15 cellular contexts compared by ENCODE assay signal in the genomic region with DNA sequence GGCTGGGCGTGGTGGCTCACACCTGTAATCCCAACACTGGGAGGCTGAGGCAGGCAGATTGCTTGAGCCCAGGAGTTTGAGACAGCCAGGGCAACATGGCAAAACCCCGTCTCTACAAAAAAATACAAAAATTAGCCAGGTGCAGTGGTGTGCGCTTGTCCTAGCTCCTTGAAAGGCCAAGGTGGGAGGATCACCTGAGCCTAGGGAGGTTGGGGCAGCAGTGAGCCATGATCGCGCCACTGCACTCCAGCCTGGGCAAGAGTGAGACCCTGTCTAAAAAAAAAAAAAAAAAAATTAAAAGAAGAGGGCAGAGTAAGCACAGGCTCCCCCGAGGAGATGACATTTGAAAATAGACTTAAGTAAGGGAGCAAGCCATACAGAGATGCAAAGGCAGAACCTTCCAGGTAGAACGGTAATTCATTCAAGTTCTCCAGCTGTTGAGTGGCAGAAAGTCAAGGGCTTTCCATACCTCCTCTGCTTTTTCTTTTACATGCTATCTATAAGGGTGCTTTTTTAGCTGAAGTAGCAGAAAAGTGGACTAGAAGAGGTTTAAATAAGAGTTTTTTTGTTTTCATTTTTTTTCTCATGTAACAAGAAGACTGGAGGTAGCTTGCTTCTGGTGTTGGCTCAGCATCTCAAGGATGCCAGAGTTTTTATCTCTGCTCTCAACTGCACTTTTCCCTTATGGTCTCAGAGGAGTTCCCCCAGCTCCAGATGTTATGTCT. TPM values are rescaled to one million over a fixed set of nuclear protein-coding genes. Genes with fewer than 3 reads are reported as not detected.
A peak's percentile ranks its signal among the peaks of the same experiment; 100 is the strongest.
DNase-seq lines count a peak whose midpoint lies in the region; ATAC-seq and TF ChIP-seq lines count a peak whose summit lies in the region.
"Had no signal": no experiment of that assay in that cellular context is flagged by ENCODE, and none has a peak within 500 bp of the region (broad histone marks: within the 10 kb centered on the region; RNA-seq: fewer than 3 reads in every experiment).

No MANE protein-coding gene starts in this region.

- intact Hi-C loops in adrenal gland (cut with DNase I) (no loop called here), spleen (cut with DNase I; ENCODE audit: low total_unique reads) (no loop called here)

- peaks cover 2% of the 10 kb centered on the region for H3K36me3 ChIP-seq in CD4-positive, CD25-positive, alpha-beta regulatory T cell (ENCODE audit: control insufficient read depth, insufficient read depth, low read length)
- H3K36me3 ChIP-seq in adrenal gland (replicated peaks in 1 of 2) (no peaks in the 10 kb centered on the region), right atrium auricular region (no peaks in the 10 kb centered on the region), spleen (peaks cover 0 to 34% (median 0%) of the 10 kb centered on the region in 6 donors)
- H3K36me3 ChIP-seq: neural progenitor cell had no signal

- TF ChIP-seq CTCF in adrenal gland (IDR thresholded peaks at IDR 0.05), result no peak
- TF ChIP-seq CTCF in right atrium auricular region (IDR thresholded peaks at IDR 0.05), result no peak
- TF ChIP-seq CTCF in spleen (IDR thresholded peaks at IDR 0.05 in 8 of 11, conservative IDR thresholded peaks at IDR 0.05 in 3 of 11), result no peak

- no peaks in the 10 kb centered on the region for H3K27me3 Mint-ChIP-seq in CD4-positive, CD25-positive, alpha-beta regulatory T cell
- H3K27me3 Mint-ChIP-seq: activated CD4-positive, alpha-beta T cell treated with anti-CD3 and anti-CD28 coated beads for 36 hours had no signal

- H3K4me1 ChIP-seq in CD4-positive, CD25-positive, alpha-beta regulatory T cell (ENCODE audit: control insufficient read depth, insufficient read depth, low read length, poor library complexity, severe bottlenecking), result no peaks in the 10 kb centered on the region
- H3K4me1 ChIP-seq in adrenal gland (replicated peaks in 1 of 2) (peaks cover 74 to 93% of the 10 kb centered on the region in 2 donors), right atrium auricular region (peaks cover 0 to 62% of the 10 kb centered on the region in 2 donors), spleen (peaks cover 36 to 100% (median 72%) of the 10 kb centered on the region in 6 donors)

- TF ChIP-seq POLR2A in adrenal gland (IDR thresholded peaks at IDR 0.05) (no peak), spleen (IDR thresholded peaks at IDR 0.05) (no peak)

- ATAC-seq in CD4-positive, CD25-positive, alpha-beta regulatory T cell (ENCODE audit: low read depth in 2 of 2), result no peak
- ATAC-seq in HG03342 (IDR thresholded peaks at IDR 0.05; ENCODE audit: unreplicated experiment) (no peak), HG03196 (IDR thresholded peaks at IDR 0.05; ENCODE audit: unreplicated experiment) (no peak)

- H3K4me1 Mint-ChIP-seq in CD4-positive, CD25-positive, alpha-beta regulatory T cell, result peaks cover 0 to 20% (median 9%) of the 10 kb centered on the region in 4 donors

- no peak overlapping the region for H3K4me3 ChIP-seq in CD4-positive, CD25-positive, alpha-beta regulatory T cell (ENCODE audit: low read depth, low read length)
- H3K4me3 ChIP-seq in adrenal gland (no peak overlapping the region), right atrium auricular region (no peak overlapping the region), spleen (no peak overlapping the region)
- H3K4me3 ChIP-seq: neural progenitor cell had no signal

- H3K4me3 Mint-ChIP-seq in CD4-positive, CD25-positive, alpha-beta regulatory T cell, result no peak overlapping the region
- H3K4me3 Mint-ChIP-seq: activated CD4-positive, alpha-beta T cell treated with anti-CD3 and anti-CD28 coated beads for 36 hours; neural progenitor cell had no signal

- no peaks in the 10 kb centered on the region for H3K27me3 ChIP-seq in CD4-positive, CD25-positive, alpha-beta regulatory T cell (ENCODE audit: control insufficient read depth, insufficient read depth, low read length)
- H3K27me3 ChIP-seq in adrenal gland (no peaks in the 10 kb centered on the region), right atrium auricular region (no peaks in the 10 kb centered on the region), spleen (replicated peaks in 1 of 7) (no peaks in the 10 kb centered on the region)
- H3K27me3 ChIP-seq: neural progenitor cell had no signal

- H3K9me3 Mint-ChIP-seq in CD4-positive, CD25-positive, alpha-beta regulatory T cell, result no peaks in the 10 kb centered on the region
- H3K9me3 Mint-ChIP-seq: neural progenitor cell had no signal

- no peak overlapping the region for H3K27ac ChIP-seq in CD4-positive, CD25-positive, alpha-beta regulatory T cell (ENCODE audit: insufficient read depth, low read length, poor library complexity, severe bottlenecking)
- H3K27ac ChIP-seq in adrenal gland (peak overlapping the region; percentile 4 to 99 (median 91)), right atrium auricular region (peak overlapping the region; percentile 86 to 96), spleen (peak overlapping the region in 4 of 8 donors; percentile 3 to 94 (median 82))
- H3K27ac ChIP-seq: neural progenitor cell had no signal

- H3K36me3 Mint-ChIP-seq in CD4-positive, CD25-positive, alpha-beta regulatory T cell, result no peaks in the 10 kb centered on the region
- H3K36me3 Mint-ChIP-seq: neural progenitor cell had no signal

- no peaks in the 10 kb centered on the region for H3K9me3 ChIP-seq in CD4-positive, CD25-positive, alpha-beta regulatory T cell (ENCODE audit: control insufficient read depth in 2 of 2, low read length in 2 of 2)
- H3K9me3 ChIP-seq in adrenal gland (replicated peaks in 1 of 3), result no peaks in the 10 kb centered on the region
- no peaks in the 10 kb centered on the region for H3K9me3 ChIP-seq in right atrium auricular region
- no peaks in the 10 kb centered on the region for H3K9me3 ChIP-seq in spleen

- WGBS in adrenal gland, 4 donors, result 89 to 90% (median 90%) methylated on average over 7 of the region's 7 CpGs
- 85 to 95% (median 90%) methylated on average over 7 of the region's 7 CpGs for WGBS in spleen, 5 donors

- DNase-seq in CD4-positive, CD25-positive, alpha-beta regulatory T cell, result no peak
- no peak for DNase-seq in adrenal gland
- no peak for DNase-seq in right atrium auricular region (ENCODE audit: low spot score)
- DNase-seq in spleen, result peak; percentile 31
- DNase-seq in SKM-1 treated with dmso at 0.1 percent for 144 hours (lab: John Stamatoyannopoulos, UW; ENCODE audit: unreplicated experiment), result no peak
- DNase-seq in COLO668 (lab: John Stamatoyannopoulos, UW; ENCODE audit: unreplicated experiment), result no peak
- DNase-seq: activated CD4-positive, alpha-beta T cell treated with anti-CD3 and anti-CD28 coated beads for 36 hours; activated effector memory CD4-positive, alpha-beta T cell treated with anti-CD3 and anti-CD28 coated beads, Interleukin-2, amount 50 U/mL, for 16 hours; amniotic stem cell; NCI-H187; NCI-H510A treated with DMSO at 0.1 percent for 48 hours; stimulated activated CD4-positive, alpha-beta T cell treated with anti-CD3 and anti-CD28 coated beads, Interleukin-2, amount 100 ng/mL, for 24 hours had no signal

- H3K27ac Mint-ChIP-seq in CD4-positive, CD25-positive, alpha-beta regulatory T cell, result peak overlapping the region in 2 of 3 donors; percentile 54 to 59
- H3K27ac Mint-ChIP-seq: activated CD4-positive, alpha-beta T cell treated with anti-CD3 and anti-CD28 coated beads for 36 hours; neural progenitor cell had no signal

RNA-seq across cellular contexts. Expression of a gene that starts 40.8 kb away (rescaled TPM):
- total RNA-seq in CD4-positive, CD25-positive, alpha-beta regulatory T cell, result 58.4 TPM
- 10 to 100 TPM; 15.7 to 20.2 (median 18.4) TPM for polyA plus RNA-seq in CD4-positive, CD25-positive, alpha-beta regulatory T cell
- total RNA-seq in adrenal gland (100 to 1,000 TPM; 108 to 410 (median 254) TPM), right atrium auricular region (100 to 1,000 TPM in 1 of 2 donors, 10 to 100 TPM in 1; 70.7 to 113 TPM), spleen (100 to 1,000 TPM in 6 of 7 donors, 10 to 100 TPM in 1; 96.6 to 166 (median 143) TPM)
- polyA plus RNA-seq in adrenal gland (100 to 1,000 TPM in 2 of 3 donors, 10 to 100 TPM in 1; 71.9 to 450 (median 103) TPM), spleen (10 to 100 TPM; 36.9 to 84.6 (median 46.8) TPM)
